8 cellular contexts compared by ENCODE assay signal in genomic region chr5:149834246-149834855, GRCh38.
DNase-seq lines count a peak whose midpoint lies in the region; ATAC-seq, FAIRE-seq and TF ChIP-seq lines count a peak whose summit lies in the region.

No MANE protein-coding gene starts in this region.

- H3K9me3 ChIP-seq in psoas muscle = no peaks in the 10 kb centered on the region

- no peak overlapping the region for H3K27ac ChIP-seq in psoas muscle

- no peak overlapping the region for H3K27ac Mint-ChIP-seq in activated naive CD4-positive, alpha-beta T cell treated with anti-CD3 and anti-CD28 coated beads for 36 hours
- no peak overlapping the region for H3K27ac Mint-ChIP-seq in glutamatergic neuron (ENCODE audit: unreplicated experiment)

- ATAC-seq in psoas muscle (peak; percentile 47 to 80 (median 68)), GM19351 (IDR thresholded peaks at IDR 0.05; ENCODE audit: unreplicated experiment) (no peak), GM21526 (IDR thresholded peaks at IDR 0.05; ENCODE audit: low FRiP score, unreplicated experiment) (no peak)

- peak; percentile 80 for DNase-seq in HuH-7.5 (ENCODE audit: low spot score)
- DNase-seq in RPMI7951 (ENCODE audit: low read depth) = peak; percentile 68
- DNase-seq in activated naive CD4-positive, alpha-beta T cell treated with anti-CD3 and anti-CD28 coated beads for 36 hours = peak; percentile 79
- DNase-seq in glutamatergic neuron = peak; percentile 65
- DNase-seq in psoas muscle = no peak

- peaks cover 6% of the 10 kb centered on the region for H3K4me1 ChIP-seq in psoas muscle

- H3K4me1 Mint-ChIP-seq in activated naive CD4-positive, alpha-beta T cell treated with anti-CD3 and anti-CD28 coated beads for 36 hours (ENCODE audit: low read depth) = peaks cover 5% of the 10 kb centered on the region
- H3K4me1 Mint-ChIP-seq in glutamatergic neuron (ENCODE audit: low read depth, unreplicated experiment) = no peaks in the 10 kb centered on the region

- H3K27me3 ChIP-seq in psoas muscle (ENCODE audit: insufficient read depth in 3 of 3, low read length in 2 of 3) = no peaks in the 10 kb centered on the region

- no peak overlapping the region for H3K4me3 ChIP-seq in psoas muscle

- 54 to 58% (median 54%) methylated on average over 5 of the region's 5 CpGs for WGBS in psoas muscle, 3 donors

- intact Hi-C loops in activated naive CD4-positive, alpha-beta T cell treated with anti-CD3 and anti-CD28 coated beads for 36 hours (cut with micrococcal nuclease) = loop anchor here (1.0 to 5.0 kb wide), 4 partner anchors 126 to 384 kb away; partner anchors contain the start of gene SLC26A2
- intact Hi-C loops in psoas muscle (cut with DNase I) = loop anchor here in 1 of 2 donors (1.0 to 5.0 kb wide), 3 partner anchors 77 to 156 kb away; partner anchors contain the start of gene SLC26A2

- peaks cover 19% of the 10 kb centered on the region for H3K36me3 Mint-ChIP-seq in activated naive CD4-positive, alpha-beta T cell treated with anti-CD3 and anti-CD28 coated beads for 36 hours (ENCODE audit: low read depth)
- H3K36me3 Mint-ChIP-seq in glutamatergic neuron (ENCODE audit: unreplicated experiment) = no peaks in the 10 kb centered on the region

- TF ChIP-seq CTCF in glutamatergic neuron (IDR thresholded peaks at IDR 0.05; ENCODE audit: partially characterized antibody, unreplicated experiment) = peak; percentile 61
- peak; percentile 69 for TF ChIP-seq CTCF in psoas muscle (IDR thresholded peaks at IDR 0.05)

- CTCF ChIA-PET in activated naive CD4-positive, alpha-beta T cell treated with anti-CD3 and anti-CD28 coated beads for 36 hours (lab: Charles Lee) = interaction anchor here (0.5 to 6.9 kb wide), 31 partner anchors 16 to 444 kb away, joined by 3 to 84 read pairs (median 4); partner anchors contain the start of gene SLC26A2

- no peaks in the 10 kb centered on the region for H3K27me3 Mint-ChIP-seq in activated naive CD4-positive, alpha-beta T cell treated with anti-CD3 and anti-CD28 coated beads for 36 hours (ENCODE audit: low read depth)
- H3K27me3 Mint-ChIP-seq in glutamatergic neuron (ENCODE audit: unreplicated experiment) = peaks cover 7% of the 10 kb centered on the region

- H3K9me3 Mint-ChIP-seq in activated naive CD4-positive, alpha-beta T cell treated with anti-CD3 and anti-CD28 coated beads for 36 hours = no peaks in the 10 kb centered on the region
- H3K9me3 Mint-ChIP-seq in glutamatergic neuron (ENCODE audit: unreplicated experiment) = no peaks in the 10 kb centered on the region

- H3K4me3 Mint-ChIP-seq in activated naive CD4-positive, alpha-beta T cell treated with anti-CD3 and anti-CD28 coated beads for 36 hours = no peak overlapping the region
- no peak overlapping the region for H3K4me3 Mint-ChIP-seq in glutamatergic neuron (ENCODE audit: unreplicated experiment)

- peak; percentile 83 for FAIRE-seq in G401.6 (lab: Jason Lieb, UNC)

- peaks cover 6 to 75% of the 10 kb centered on the region in 2 donors for H3K36me3 ChIP-seq in psoas muscle (ENCODE audit: insufficient read depth in 1 of 2, low read depth in 1 of 2)

Comparison
In these comparisons a context has a peak if more than half of its experiments do, and no peak if none do; other contexts are left out.
1. DNase-seq: peak in HuH-7.5 (single experiment), RPMI7951 (single experiment), activated naive CD4-positive, alpha-beta T cell treated with anti-CD3 and anti-CD28 coated beads for 36 hours (single experiment) and glutamatergic neuron (single experiment); none in psoas muscle (0 of 2).
2. ATAC-seq: peak in psoas muscle (4 of 4); none in GM19351 (single experiment) and GM21526 (single experiment).